In genomic region chr12:110941391-110941790, GRCh38 we compare ENCODE assay signal across 26 cellular contexts. TPM values are rescaled to one million over a fixed set of nuclear protein-coding genes. Genes with fewer than 3 reads are reported as not detected.
A peak's percentile ranks its signal among the peaks of the same experiment; 100 is the strongest.
DNase-seq lines count a peak whose midpoint lies in the region; ATAC-seq, FAIRE-seq and TF ChIP-seq lines count a peak whose summit lies in the region.
"Had no signal": no experiment of that assay in that cellular context is flagged by ENCODE, and none has a peak within 500 bp of the region (broad histone marks: within the 10 kb centered on the region; RNA-seq: fewer than 3 reads in every experiment).

No MANE protein-coding gene starts in this region.

- no peak overlapping the region for H3K4me3 Mint-ChIP-seq in H9
- no peak overlapping the region for H3K4me3 Mint-ChIP-seq in activated T-helper 17 cell treated with anti-CD3 and anti-CD28 coated beads, Interleukin-2, amount 50 U/mL, for 72 hours
- H3K4me3 Mint-ChIP-seq: CD4-positive, CD25-positive, alpha-beta regulatory T cell; CD8-positive, alpha-beta memory T cell; HFFc6 had no signal

- no peaks in the 10 kb centered on the region for H3K79me1 ChIP-seq in H9 (ENCODE audit: insufficient read depth, low read depth, low read length, poor library complexity, severe bottlenecking)

- no peak overlapping the region for H2BK12ac ChIP-seq in H9 (ENCODE audit: insufficient read length, low read depth, low read length)

- H3K36me3 Mint-ChIP-seq in H9 (ENCODE audit: insufficient read depth in 1 of 3, low read depth in 3 of 3): peaks cover 8 to 50% (median 17%) of the 10 kb centered on the region in 3 experiments
- no peaks in the 10 kb centered on the region for H3K36me3 Mint-ChIP-seq in activated T-helper 17 cell treated with anti-CD3 and anti-CD28 coated beads, Interleukin-2, amount 50 U/mL, for 72 hours (ENCODE audit: low read depth)

- TF ChIP-seq CTCF in H9 (conservative IDR thresholded peaks at IDR 0.05) (no peak), HEK293 (tag by site-specific recombination; IDR thresholded peaks at IDR 0.05) (no peak), kidney (IDR thresholded peaks at IDR 0.05; ENCODE audit: borderline replicate concordance, extremely low read depth, insufficient read depth) (no peak), spleen (IDR thresholded peaks at IDR 0.05 in 8 of 11, conservative IDR thresholded peaks at IDR 0.05 in 3 of 11) (no peak)

- no peak overlapping the region for H2AK5ac ChIP-seq in H9 (ENCODE audit: insufficient read length, low read length)

- FAIRE-seq in kidney (lab: Jason Lieb, UNC): no peak
- FAIRE-seq: A204.1, GM12878, GM19239 had no signal

- H3K4me2 ChIP-seq in H9 (ENCODE audit: insufficient read depth, insufficient read length, low read length): no peak overlapping the region

- H3K9ac ChIP-seq in H9 (ENCODE audit: extremely low read depth, insufficient read length, low read length): no peak overlapping the region
- H3K9ac ChIP-seq in kidney (ENCODE audit: low read length in 2 of 2): no peak overlapping the region
- H3K9ac ChIP-seq: GM23248 had no signal

- no CpG with 5 or more reads among the region's 6 CpGs for WGBS in H9 (ENCODE audit: extremely low coverage, insufficient read length, low lambda C conversion rate)
- 81 to 96% (median 89%) methylated on average over 6 of the region's 6 CpGs for WGBS in spleen, 5 donors

- no peak overlapping the region for H3K4ac ChIP-seq in H9 (ENCODE audit: low read depth, low read length)

- H4K8ac ChIP-seq in H9 (replicated peaks; ENCODE audit: insufficient read length, low read depth, low read length): no peak overlapping the region

- H3K4me1 ChIP-seq in H9 (ENCODE audit: insufficient read depth, low read length) (peaks cover 3% of the 10 kb centered on the region; the same call in 1 of the 2 replicates), HEK293 (ENCODE audit: control insufficient read depth, insufficient read depth, low read length) (no peaks in the 10 kb centered on the region), kidney (ENCODE audit: control insufficient read depth in 1 of 2, insufficient read depth in 1 of 2, low read depth in 1 of 2, low read length in 2 of 2) (no peaks in the 10 kb centered on the region), spleen (peaks cover 0 to 9% (median 8%) of the 10 kb centered on the region in 6 donors)
- H3K4me1 ChIP-seq: BE2C had no signal

- peaks cover 4% of the 10 kb centered on the region for H3K23me2 ChIP-seq in H9 (ENCODE audit: insufficient read length, low read depth, low read length, poor library complexity, severe bottlenecking)

- no peaks in the 10 kb centered on the region; the same call in 1 of the 2 replicates for H3K79me2 ChIP-seq in H9 (ENCODE audit: insufficient read depth, low read length)

- no peak overlapping the region; a peak in 1 of 7 replicates for H3K27ac Mint-ChIP-seq in H9
- H3K27ac Mint-ChIP-seq in activated T-helper 17 cell treated with anti-CD3 and anti-CD28 coated beads, Interleukin-2, amount 50 U/mL, for 72 hours: no peak overlapping the region
- H3K27ac Mint-ChIP-seq: HFFc6 had no signal

- H3K9me3 ChIP-seq in H9 (ENCODE audit: control insufficient read depth, low read depth, low read length) (peaks cover 8% of the 10 kb centered on the region), HEK293 (ENCODE audit: control insufficient read depth, insufficient read depth, low read depth, low read length) (peaks cover 3% of the 10 kb centered on the region; the same call in 1 of the 2 replicates), kidney (ENCODE audit: control insufficient read depth in 1 of 2, low read length in 2 of 2) (peaks cover 2 to 3% of the 10 kb centered on the region in 2 donors), spleen (peaks cover 0 to 16% (median 14%) of the 10 kb centered on the region in 8 donors)
- H3K9me3 ChIP-seq: BE2C had no signal

- H2BK15ac ChIP-seq in H9 (ENCODE audit: low read depth, low read length): no peak overlapping the region

- no peak overlapping the region for H3T11ph ChIP-seq in H9 (ENCODE audit: low read length)

- H3K27me3 Mint-ChIP-seq in H9 (ENCODE audit: low read depth): no peaks in the 10 kb centered on the region
- peaks cover 23% of the 10 kb centered on the region for H3K27me3 Mint-ChIP-seq in activated T-helper 17 cell treated with anti-CD3 and anti-CD28 coated beads, Interleukin-2, amount 50 U/mL, for 72 hours

- no peak overlapping the region for H3K18ac ChIP-seq in H9 (ENCODE audit: insufficient read length, low read depth, low read length)

- H2BK120ac ChIP-seq in H9 (ENCODE audit: low read depth, low read length, poor library complexity, severe bottlenecking): no peak overlapping the region

- H2AFZ ChIP-seq in H9 (ENCODE audit: low read length): no peak overlapping the region
- H2AFZ ChIP-seq: GM23248 had no signal

- intact Hi-C loops in kidney (cut with DNase I) (no loop called here), spleen (cut with DNase I; ENCODE audit: low total_unique reads) (no loop called here)

- no peak overlapping the region for H4K5ac ChIP-seq in H9 (ENCODE audit: insufficient read length, low read depth, low read length)

- no peak overlapping the region; the same call in 1 of the 2 replicates for H3K14ac ChIP-seq in H9 (ENCODE audit: insufficient read depth, low read length)

- CTCF ChIA-PET in HEK293 (lab: Yijun Ruan, JAX): interaction anchor here (0.6 to 0.9 kb wide), 3 partner anchors 14 to 359 kb away, joined by 3 read pairs; no protein-coding TSS in a partner anchor

- POLR2A ChIA-PET in HEK293 (lab: Yijun Ruan, JAX): no interaction called here

- no peak overlapping the region for H2BK5ac ChIP-seq in H9 (ENCODE audit: insufficient read length, low read length)

- H3K36me3 ChIP-seq in HEK293 (ENCODE audit: control insufficient read depth in 2 of 2, insufficient read depth in 1 of 2, low read length in 2 of 2) (no peaks in the 10 kb centered on the region), kidney (ENCODE audit: control insufficient read depth in 1 of 2, insufficient read depth in 2 of 2, low read length in 2 of 2) (no peaks in the 10 kb centered on the region), spleen (no peaks in the 10 kb centered on the region)
- H3K36me3 ChIP-seq: BE2C had no signal

- H3K4me3 ChIP-seq in HEK293 (ENCODE audit: low read depth, low read length) (no peak overlapping the region), kidney (ENCODE audit: low read length in 2 of 2) (no peak overlapping the region), spleen (no peak overlapping the region)
- H3K4me3 ChIP-seq: GM12878, GM23248 had no signal

- H4K91ac ChIP-seq in H9 (ENCODE audit: insufficient read length, low read depth, low read length): no peak overlapping the region

- H3K27me3 ChIP-seq in H9 (ENCODE audit: insufficient read depth, low read length) (no peaks in the 10 kb centered on the region), spleen (replicated peaks in 1 of 7) (peaks cover 0 to 27% (median 9%) of the 10 kb centered on the region in 7 donors)
- H3K27me3 ChIP-seq: BE2C had no signal

- ATAC-seq in GM18867 (IDR thresholded peaks at IDR 0.05; ENCODE audit: unreplicated experiment): no peak
- ATAC-seq in activated T-helper 17 cell treated with anti-CD3 and anti-CD28 coated beads, Interleukin-2, amount 50 U/mL, for 72 hours (replicated peaks): no peak
- ATAC-seq: GM12878 had no signal

- H3K27ac ChIP-seq in H9 (ENCODE audit: insufficient read length, low read depth, low read length) (no peak overlapping the region), HEK293 (ENCODE audit: extremely low read depth, low read depth, low read length) (no peak overlapping the region), kidney (ENCODE audit: low read depth in 2 of 2, low read length in 2 of 2) (no peak overlapping the region), spleen (no peak overlapping the region)
- H3K27ac ChIP-seq: GM23248, HL-60 had no signal

- TF ChIP-seq POLR2A in spleen (IDR thresholded peaks at IDR 0.05): no peak

- no peak overlapping the region for H2BK20ac ChIP-seq in H9 (ENCODE audit: low read depth, low read length, poor library complexity, severe bottlenecking)

- H3K23ac ChIP-seq in H9 (ENCODE audit: insufficient read length, low read depth, low read length): no peak overlapping the region

- H3K4me1 Mint-ChIP-seq in H9: peaks cover 24% of the 10 kb centered on the region in 2 experiments
- H3K4me1 Mint-ChIP-seq in activated T-helper 17 cell treated with anti-CD3 and anti-CD28 coated beads, Interleukin-2, amount 50 U/mL, for 72 hours: peaks cover 4% of the 10 kb centered on the region

- no peak overlapping the region for H3K56ac ChIP-seq in H9 (ENCODE audit: insufficient read length, low read depth, low read length)

- H4K20me1 ChIP-seq in H9 (ENCODE audit: control insufficient read depth, insufficient read depth, insufficient read length): no peaks in the 10 kb centered on the region

- H3K9me3 Mint-ChIP-seq in H9: peaks cover 13 to 14% of the 10 kb centered on the region in 2 experiments
- H3K9me3 Mint-ChIP-seq in activated T-helper 17 cell treated with anti-CD3 and anti-CD28 coated beads, Interleukin-2, amount 50 U/mL, for 72 hours: peaks cover 4% of the 10 kb centered on the region

- DNase-seq in H9 (peak; percentile 29), kidney (peak; percentile 32), spleen (peak; percentile 56), retina (no peak)
- DNase-seq: ACHN; BE2C; C1 segment of cervical spinal cord; CD4-positive, CD25-positive, alpha-beta regulatory T cell; CD8-positive, alpha-beta memory T cell; COR-L47; DMS53; DND-41; EL; GM23248; HCEC 1CT; HFFc6 had no signal

TF ChIP-seq in HEK293, 187 proteins besides CTCF, POLR2A, EP300 and RAD21 (continues in another document):
- TF ChIP-seq ZNF658 (tag by site-specific recombination; IDR thresholded peaks at IDR 0.05): no peak

RNA-seq across cellular contexts. Expression of gene MYL2, which starts 21.0 kb away (rescaled TPM):
- total RNA-seq in H9 (2021) (not detected in 2 replicates), kidney (not detected), spleen (not detected)
- polyA plus RNA-seq in kidney (ENCODE audit: insufficient read depth, low read depth, low replicate concordance) (4.4 TPM), spleen (1 to 10 TPM; 1.2 to 8.5 (median 1.3) TPM)
- not detected for total RNA-seq in activated T-helper 17 cell treated with anti-CD3 and anti-CD28 coated beads, Interleukin-2, amount 50 U/mL, for 72 hours
- total RNA-seq: CD4-positive, CD25-positive, alpha-beta regulatory T cell; CD8-positive, alpha-beta memory T cell; G401; GM23248; H4; HFFc6; HT1080 had no signal
- polyA plus RNA-seq: CD4-positive, CD25-positive, alpha-beta regulatory T cell; CD8-positive, alpha-beta memory T cell; GM23248 had no signal
